In the genomic region with DNA sequence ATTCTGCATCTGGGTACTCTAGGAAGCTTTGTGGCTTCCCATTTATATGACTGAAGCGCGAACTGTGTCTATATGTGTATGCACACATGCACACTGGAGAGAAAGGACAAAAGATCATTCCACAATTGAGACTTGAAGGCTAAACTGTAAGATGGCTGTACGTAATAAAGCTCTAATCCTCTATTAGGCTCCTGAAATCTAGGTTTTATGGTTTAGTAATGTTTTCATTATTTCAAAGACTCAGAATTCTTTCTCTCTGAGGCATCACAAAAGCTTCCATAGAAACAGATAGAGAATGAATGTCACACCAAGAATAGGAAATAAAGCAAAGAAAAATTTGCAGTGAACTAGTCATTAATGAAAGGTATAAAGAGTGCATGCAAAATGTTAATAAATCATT, we compare ENCODE assay signal across 16 cellular contexts.
A peak's percentile ranks its signal among the peaks of the same experiment; 100 is the strongest.
DNase-seq lines count a peak whose midpoint lies in the region; ATAC-seq and TF ChIP-seq lines count a peak whose summit lies in the region.
"Had no signal": no experiment of that assay in that cellular context is flagged by ENCODE, and none has a peak within 500 bp of the region (broad histone marks: within the 10 kb centered on the region; RNA-seq: fewer than 3 reads in every experiment).

No MANE protein-coding gene starts in this region.

- no peaks in the 10 kb centered on the region for H3K27me3 Mint-ChIP-seq in activated T-helper 1 cell treated with anti-CD3 and anti-CD28 coated beads, Interleukin-12 subunit alpha, Interleukin-12 subunit beta, Interleukin-2, Interleukin-4 antibody, amounts not matched to agents 30 ng/mL and 10 ng/mL and 1 ng/mL, durations not matched to agents 14 hours and 24 hours and 36 hours (ENCODE audit: insufficient read depth)

- H3K27ac Mint-ChIP-seq in activated T-helper 1 cell treated with anti-CD3 and anti-CD28 coated beads, Interleukin-12 subunit alpha, Interleukin-12 subunit beta, Interleukin-2, Interleukin-4 antibody, amounts not matched to agents 30 ng/mL and 10 ng/mL and 1 ng/mL, durations not matched to agents 14 hours and 24 hours and 36 hours, result no peak overlapping the region
- H3K27ac Mint-ChIP-seq: CD14-positive monocyte; CD8-positive, alpha-beta T cell; GM23338; H9 had no signal

- no peaks in the 10 kb centered on the region for H3K79me2 ChIP-seq in osteoblast (ENCODE audit: insufficient read depth, low read length)
- no peaks in the 10 kb centered on the region for H3K79me2 ChIP-seq in PC-3 (ENCODE audit: low read length)

- H3K9me3 ChIP-seq in osteoblast (ENCODE audit: low read depth, low read length) (no peaks in the 10 kb centered on the region), PC-3 (ENCODE audit: low read length) (no peaks in the 10 kb centered on the region)

- no peaks in the 10 kb centered on the region for H3F3A ChIP-seq in PC-3 (ENCODE audit: low read length, unreplicated experiment)

- POLR2A ChIA-PET in PC-3 (lab: Charles Lee; ENCODE audit: unreplicated experiment), result no interaction called here

- ATAC-seq in PC-3, result no peak
- ATAC-seq in GM21390 (IDR thresholded peaks at IDR 0.05; ENCODE audit: unreplicated experiment), result no peak
- ATAC-seq: CD8-positive, alpha-beta T cell; GM12878; GM23338 had no signal

- no peaks in the 10 kb centered on the region for H3K4me1 ChIP-seq in osteoblast (ENCODE audit: insufficient read depth, low read length)
- H3K4me1 ChIP-seq in PC-3 (ENCODE audit: insufficient read depth, low read length), result no peaks in the 10 kb centered on the region

- H3K4me3 ChIP-seq in osteoblast (ENCODE audit: insufficient read depth, low read length) (no peak overlapping the region), PC-3 (ENCODE audit: low read length) (no peak overlapping the region)
- H3K4me3 ChIP-seq: GM12878, GM23338 had no signal

- H4K20me1 ChIP-seq in osteoblast (ENCODE audit: insufficient read depth, low read length), result no peaks in the 10 kb centered on the region
- H4K20me1 ChIP-seq in PC-3 (ENCODE audit: low read length), result no peaks in the 10 kb centered on the region

- intact Hi-C loops in PC-3 (cut with micrococcal nuclease), result no loop called here
- intact Hi-C loops in activated T-helper 1 cell treated with anti-CD3 and anti-CD28 coated beads, Interleukin-12 subunit alpha, Interleukin-12 subunit beta, Interleukin-2, Interleukin-4 antibody, amounts not matched to agents 30 ng/mL and 10 ng/mL and 1 ng/mL, durations not matched to agents 14 hours and 24 hours and 36 hours (cut with micrococcal nuclease), result no loop called here

- CTCF ChIA-PET in PC-3 (lab: Charles Lee), result no interaction called here

- DNase-seq in AG20443 (ENCODE audit: low spot score) (peak; percentile 6), GM03348 (ENCODE audit: low spot score) (peak; percentile 9), astrocyte of the hippocampus (ENCODE audit: low read depth, low spot score) (peak; percentile 8), osteoblast (ENCODE audit: insufficient read length, low spot score, missing footprints) (peak; percentile 11), PC-3 (no peak)
- DNase-seq in activated T-helper 1 cell treated with anti-CD3 and anti-CD28 coated beads, Interleukin-12 subunit alpha, Interleukin-12 subunit beta, Interleukin-2, Interleukin-4 antibody, amounts not matched to agents 30 ng/mL and 10 ng/mL and 1 ng/mL, durations not matched to agents 14 hours and 24 hours and 36 hours (ENCODE audit: low spot score), result no peak
- DNase-seq: CD8-positive, alpha-beta T cell; COR-L47; DMS153; DMS79 treated with DMSO at 0.1 percent for 48 hours; H9 had no signal

- no peak overlapping the region for H3K4me3 Mint-ChIP-seq in activated T-helper 1 cell treated with anti-CD3 and anti-CD28 coated beads, Interleukin-12 subunit alpha, Interleukin-12 subunit beta, Interleukin-2, Interleukin-4 antibody, amounts not matched to agents 30 ng/mL and 10 ng/mL and 1 ng/mL, durations not matched to agents 14 hours and 24 hours and 36 hours
- H3K4me3 Mint-ChIP-seq: CD14-positive monocyte; CD8-positive, alpha-beta T cell; GM23338; H9 had no signal

- H3K9me3 Mint-ChIP-seq in activated T-helper 1 cell treated with anti-CD3 and anti-CD28 coated beads, Interleukin-12 subunit alpha, Interleukin-12 subunit beta, Interleukin-2, Interleukin-4 antibody, amounts not matched to agents 30 ng/mL and 10 ng/mL and 1 ng/mL, durations not matched to agents 14 hours and 24 hours and 36 hours, result no peaks in the 10 kb centered on the region
- H3K9me3 Mint-ChIP-seq: CD14-positive monocyte; CD8-positive, alpha-beta T cell; GM23338 had no signal

- no peaks in the 10 kb centered on the region for H3K9me2 ChIP-seq in PC-3 (replicated peaks; ENCODE audit: low read length)

- no TSS peak for BruUV-seq in PC-3 (replicated peaks; lab: Mats Ljungman, UMichigan)

- H3K36me3 Mint-ChIP-seq in activated T-helper 1 cell treated with anti-CD3 and anti-CD28 coated beads, Interleukin-12 subunit alpha, Interleukin-12 subunit beta, Interleukin-2, Interleukin-4 antibody, amounts not matched to agents 30 ng/mL and 10 ng/mL and 1 ng/mL, durations not matched to agents 14 hours and 24 hours and 36 hours (ENCODE audit: low read depth), result no peaks in the 10 kb centered on the region
- H3K36me3 Mint-ChIP-seq: CD14-positive monocyte; CD8-positive, alpha-beta T cell had no signal

- no peaks in the 10 kb centered on the region for H3K36me3 ChIP-seq in osteoblast (ENCODE audit: insufficient read depth, low read length)
- H3K36me3 ChIP-seq in PC-3 (ENCODE audit: low read depth, low read length), result no peaks in the 10 kb centered on the region

- no peak overlapping the region for H3K9ac ChIP-seq in PC-3 (ENCODE audit: low read length)
- H3K9ac ChIP-seq: KMS-11 had no signal

- no peak overlapping the region for H3K27ac ChIP-seq in osteoblast (ENCODE audit: low read depth, low read length)
- H3K27ac ChIP-seq in PC-3 (ENCODE audit: low read length), result no peak overlapping the region
- H3K27ac ChIP-seq: KMS-11 had no signal

- H2AFZ ChIP-seq in osteoblast (ENCODE audit: low read length) (no peak overlapping the region), PC-3 (ENCODE audit: low read length) (no peak overlapping the region)
- H2AFZ ChIP-seq: GM23338 had no signal

- TF ChIP-seq CTCF in osteoblast (IDR thresholded peaks at IDR 0.05; ENCODE audit: extremely low read depth, low read depth, low read length), result no peak
- no peak for TF ChIP-seq CTCF in PC-3 (conservative IDR thresholded peaks at IDR 0.05; ENCODE audit: low read depth, low read length)

- H3K4me1 Mint-ChIP-seq in activated T-helper 1 cell treated with anti-CD3 and anti-CD28 coated beads, Interleukin-12 subunit alpha, Interleukin-12 subunit beta, Interleukin-2, Interleukin-4 antibody, amounts not matched to agents 30 ng/mL and 10 ng/mL and 1 ng/mL, durations not matched to agents 14 hours and 24 hours and 36 hours (ENCODE audit: low read depth), result no peaks in the 10 kb centered on the region
- H3K4me1 Mint-ChIP-seq: CD14-positive monocyte, GM23338, H9 had no signal

- no peaks in the 10 kb centered on the region for H3K27me3 ChIP-seq in osteoblast (ENCODE audit: insufficient read depth, low read length)
- H3K27me3 ChIP-seq in PC-3 (ENCODE audit: low read length), result no peaks in the 10 kb centered on the region

- H3K4me2 ChIP-seq in osteoblast (ENCODE audit: insufficient read depth, low read length), result no peak overlapping the region
- H3K4me2 ChIP-seq in PC-3 (ENCODE audit: low read length), result no peak overlapping the region
- H3K4me2 ChIP-seq: GM23338, KMS-11 had no signal

Comparison
In these comparisons a context has a peak if more than half of its experiments do, and no peak if none do; other contexts are left out.
1. DNase-seq: peak in AG20443 (single experiment), GM03348 (single experiment), astrocyte of the hippocampus (single experiment) and osteoblast (single experiment); none in PC-3 (single experiment) and activated T-helper 1 cell treated with anti-CD3 and anti-CD28 coated beads, Interleukin-12 subunit alpha, Interleukin-12 subunit beta, Interleukin-2, Interleukin-4 antibody, amounts not matched to agents 30 ng/mL and 10 ng/mL and 1 ng/mL, durations not matched to agents 14 hours and 24 hours and 36 hours (single experiment).